ENCODE assay signal across 24 cellular contexts in the genomic region with DNA sequence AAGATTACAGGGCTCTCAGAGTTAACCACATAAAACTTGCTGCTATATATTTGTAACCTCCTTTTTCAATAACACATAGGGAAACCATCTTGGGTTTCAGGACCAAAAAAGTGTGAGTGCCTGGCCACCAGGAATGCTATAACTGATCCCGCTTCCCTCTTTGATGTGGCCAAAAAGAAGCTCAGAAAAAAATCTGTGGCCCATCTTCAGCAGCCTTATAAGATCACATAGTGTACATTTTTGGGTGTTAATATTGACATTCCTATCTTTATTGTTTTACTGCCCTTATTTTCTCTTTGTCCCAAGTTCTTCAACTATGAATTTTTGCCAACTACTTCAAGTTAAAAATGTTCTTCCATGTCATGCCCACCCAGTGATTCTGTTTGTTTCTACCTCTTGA.
"Had no signal": no experiment of that assay in that cellular context is flagged by ENCODE, and none has a peak within 500 bp of the region (broad histone marks: within the 10 kb centered on the region; RNA-seq: fewer than 3 reads in every experiment).

No MANE protein-coding gene starts in this region.

- H3K4me1 Mint-ChIP-seq: IgD-negative memory B cell had no signal

- DNase-seq: Kasumi-1, MV-4-11, NCI-H1048, NCI-H1105, NCI-H1417, NCI-H1436 treated with DMSO at 0.1 percent for 48 hours, NCI-H1694 treated with DMSO at 0.1 percent for 48 hours, NCI-H1930, NCI-H2081, NCI-H2107, NCI-H226, NCI-H446, NCI-H510A, NCI-H524 treated with DMSO at 0.1 percent for 48 hours, NCI-H774, SHP77, SK-N-SH, SW 1271, T-helper 1 cell had no signal

- H3K9me3 Mint-ChIP-seq: IgD-negative memory B cell had no signal

- H3K4me3 Mint-ChIP-seq: IgD-negative memory B cell had no signal

- H3K27ac Mint-ChIP-seq: IgD-negative memory B cell had no signal

- H3K4me3 ChIP-seq: K562 had no signal

- ATAC-seq: K562 had no signal

- H3K27ac ChIP-seq: HL-60, KMS-11, RWPE1 had no signal

- H3K9me3 ChIP-seq: SK-N-SH had no signal
